Comparison of ENCODE assay signal across 13 cellular contexts in genomic region chr1:246572795-246573194, GRCh38. TPM values are rescaled to one million over a fixed set of nuclear protein-coding genes. Genes with fewer than 3 reads are reported as not detected.
DNase-seq lines count a peak whose midpoint lies in the region; ATAC-seq and TF ChIP-seq lines count a peak whose summit lies in the region.
"Had no signal": no experiment of that assay in that cellular context is flagged by ENCODE, and none has a peak within 500 bp of the region (broad histone marks: within the 10 kb centered on the region; RNA-seq: fewer than 3 reads in every experiment).

No MANE protein-coding gene starts in this region.

- no peaks in the 10 kb centered on the region for H3K36me3 ChIP-seq in esophagus muscularis mucosa
- no peaks in the 10 kb centered on the region for H3K36me3 ChIP-seq in subcutaneous abdominal adipose tissue (ENCODE audit: control insufficient read depth in 5 of 5, insufficient read depth in 5 of 5, low read length in 5 of 5)
- H3K36me3 ChIP-seq: BE2C had no signal

- H3K4me3 Mint-ChIP-seq in activated naive CD4-positive, alpha-beta T cell treated with anti-CD3 and anti-CD28 coated beads, Interleukin-2, amount 50 U/mL, for 24 hours = peak overlapping the region; percentile 70

- H3K4me1 ChIP-seq in esophagus muscularis mucosa (peaks cover 67 to 88% (median 82%) of the 10 kb centered on the region in 4 donors), subcutaneous abdominal adipose tissue (ENCODE audit: control insufficient read depth in 5 of 5, insufficient read depth in 5 of 5, low read length in 5 of 5) (peaks cover 0 to 48% (median 29%) of the 10 kb centered on the region in 5 donors)
- H3K4me1 ChIP-seq: BE2C had no signal

- peak overlapping the region; percentile 91 to 100 (median 98) for H3K27ac ChIP-seq in esophagus muscularis mucosa (replicated peaks in 1 of 4)
- H3K27ac ChIP-seq in subcutaneous abdominal adipose tissue (ENCODE audit: low read depth, low read length) = peak overlapping the region; percentile 64
- H3K27ac ChIP-seq: parathyroid adenoma had no signal

- TF ChIP-seq EP300 in esophagus muscularis mucosa (IDR thresholded peaks at IDR 0.05) = no peak

- DNase-seq in activated naive CD4-positive, alpha-beta T cell treated with Interleukin-2 at 50 U/mL for 16 hours = no peak
- DNase-seq in NB4 (ENCODE audit: low read depth) (peak; percentile 12), esophagus muscularis mucosa (ENCODE audit: extremely low spot score) (no peak), NCI-H2196 treated with DMSO at 0.1 percent for 48 hours (lab: John Stamatoyannopoulos, UW; ENCODE audit: unreplicated experiment) (no peak)
- DNase-seq: activated T-cell treated with anti-CD3 and anti-CD28 coated beads, Interleukin-2, amount 50 U/mL, for 48 hours; BE2C; NCI-H2227 treated with DMSO at 0.1 percent for 48 hours; stimulated activated CD4-positive, alpha-beta T cell treated with anti-CD3 and anti-CD28 coated beads, Interleukin-1b, Interleukin-23, amount 100 ng/mL, for 48 hours had no signal

- H3K27me3 Mint-ChIP-seq in activated naive CD4-positive, alpha-beta T cell treated with anti-CD3 and anti-CD28 coated beads, Interleukin-2, amount 50 U/mL, for 24 hours = no peaks in the 10 kb centered on the region

- intact Hi-C loops in esophagus muscularis mucosa (cut with DNase I) = no loop called here

- H3K9me3 ChIP-seq in esophagus muscularis mucosa = no peaks in the 10 kb centered on the region
- H3K9me3 ChIP-seq in subcutaneous abdominal adipose tissue (ENCODE audit: control insufficient read depth in 5 of 5, low read length in 5 of 5) = no peaks in the 10 kb centered on the region
- H3K9me3 ChIP-seq: BE2C had no signal

- H3K27me3 ChIP-seq in esophagus muscularis mucosa (no peaks in the 10 kb centered on the region), subcutaneous abdominal adipose tissue (ENCODE audit: control insufficient read depth in 5 of 5, insufficient read depth in 4 of 5, low read length in 5 of 5) (no peaks in the 10 kb centered on the region)
- H3K27me3 ChIP-seq: BE2C had no signal

- TF ChIP-seq POLR2A in NB4 (IDR thresholded peaks at IDR 0.05; ENCODE audit: extremely low read depth, insufficient read length) (no peak), esophagus muscularis mucosa (IDR thresholded peaks at IDR 0.05; ENCODE audit: low read depth) (no peak)

- ATAC-seq in HG02678 (IDR thresholded peaks at IDR 0.05; ENCODE audit: unreplicated experiment) (no peak), GM18858 (IDR thresholded peaks at IDR 0.05; ENCODE audit: unreplicated experiment) (no peak)

- TF ChIP-seq CTCF in NB4 (IDR thresholded peaks at IDR 0.05; ENCODE audit: low read depth, low read length) = no peak
- no peak for TF ChIP-seq CTCF in esophagus muscularis mucosa (IDR thresholded peaks at IDR 0.05)

- H3K9me3 Mint-ChIP-seq in activated naive CD4-positive, alpha-beta T cell treated with anti-CD3 and anti-CD28 coated beads, Interleukin-2, amount 50 U/mL, for 24 hours = no peaks in the 10 kb centered on the region

- peaks cover 15% of the 10 kb centered on the region for H3K36me3 Mint-ChIP-seq in activated naive CD4-positive, alpha-beta T cell treated with anti-CD3 and anti-CD28 coated beads, Interleukin-2, amount 50 U/mL, for 24 hours

- H3K4me3 ChIP-seq in NB4 (ENCODE audit: low read depth, low read length) (no peak overlapping the region), esophagus muscularis mucosa (peak overlapping the region in 1 of 4 donors; percentile 16), subcutaneous abdominal adipose tissue (ENCODE audit: low read depth in 1 of 5, low read length in 5 of 5) (no peak overlapping the region)

- H3K4me1 Mint-ChIP-seq in activated naive CD4-positive, alpha-beta T cell treated with anti-CD3 and anti-CD28 coated beads, Interleukin-2, amount 50 U/mL, for 24 hours = peaks cover 69% of the 10 kb centered on the region

- H3K9ac ChIP-seq in subcutaneous abdominal adipose tissue (ENCODE audit: low read length in 5 of 5) = no peak overlapping the region
- H3K9ac ChIP-seq: parathyroid adenoma had no signal

- 48% methylated on average over 3 of the region's 3 CpGs for WGBS in esophagus muscularis mucosa

- peak overlapping the region; percentile 62 for H3K27ac Mint-ChIP-seq in activated naive CD4-positive, alpha-beta T cell treated with anti-CD3 and anti-CD28 coated beads, Interleukin-2, amount 50 U/mL, for 24 hours

RNA-seq across cellular contexts. Expression of gene CNST, which starts 6.5 kb away (rescaled TPM):
- total RNA-seq in esophagus muscularis mucosa = 10 to 100 TPM; 55.4 to 74.7 (median 61.9) TPM

RNA-seq across cellular contexts. Expression of gene TFB2M, which starts 6.7 kb away (rescaled TPM):
- 10 to 100 TPM in 2 of 4 donors, 1 to 10 TPM in 2; 9.1 to 12.9 (median 11.4) TPM for total RNA-seq in esophagus muscularis mucosa
